ENCODE assay signal across 22 cellular contexts in genomic region chr18:48887905-48888531, GRCh38.
DNase-seq lines count a peak whose midpoint lies in the region; ATAC-seq lines count a peak whose summit lies in the region.
"Had no signal": no experiment of that assay in that cellular context is flagged by ENCODE, and none has a peak within 500 bp of the region (broad histone marks: within the 10 kb centered on the region; RNA-seq: fewer than 3 reads in every experiment).

No MANE protein-coding gene starts in this region.

- no peak for DNase-seq in stimulated activated naive CD8-positive, alpha-beta T cell treated with anti-CD3 and anti-CD28 coated beads, Interleukin-15, amount 100 ng/mL, for 72 hours
- no peak for DNase-seq in stimulated activated naive CD8-positive, alpha-beta T cell treated with anti-CD3 and anti-CD28 coated beads, Interleukin-15, Interleukin-2, amounts not matched to agents 100 U/mL and 50 U/mL, for 24 hours
- DNase-seq in dermis blood vessel endothelial cell (peak; percentile 74), mesenteric fat pad (ENCODE audit: low spot score) (peak; percentile 78), NCI-H748 treated with DMSO at 0.1 percent for 48 hours (lab: John Stamatoyannopoulos, UW) (no peak), COLO829 (ENCODE audit: low spot score) (no peak), KG1 (lab: John Stamatoyannopoulos, UW) (no peak)
- DNase-seq: activated CD8-positive, alpha-beta T cell treated with anti-CD3 and anti-CD28 coated beads for 36 hours; activated naive CD4-positive, alpha-beta T cell treated with anti-CD3 and anti-CD28 coated beads, Interleukin-2, amount 10 ng/mL, durations not matched to agents 7 days and 5 days; activated T-cell treated with anti-CD3 and anti-CD28 coated beads, Interleukin-2, amount 50 U/mL, for 1 hour; CD4-positive, CD25-positive, alpha-beta regulatory T cell; DMS79 treated with DMSO at 0.1 percent for 48 hours; GOT3; lower lobe of right lung; NCI-H1436 treated with DMSO at 0.1 percent for 48 hours; NCI-H2227 treated with DMSO at 0.1 percent for 48 hours; T-helper 2 cell; thyroid gland had no signal

- ATAC-seq in stimulated activated naive CD8-positive, alpha-beta T cell treated with anti-CD3 and anti-CD28 coated beads, Interleukin-15, amount 100 ng/mL, for 72 hours: no peak
- no peak for ATAC-seq in stimulated activated naive CD8-positive, alpha-beta T cell treated with anti-CD3 and anti-CD28 coated beads, Interleukin-15, Interleukin-2, amounts not matched to agents 100 U/mL and 50 U/mL, for 24 hours
- no peak for ATAC-seq in GM21619 (IDR thresholded peaks at IDR 0.05; ENCODE audit: unreplicated experiment)
- ATAC-seq: activated CD8-positive, alpha-beta T cell treated with anti-CD3 and anti-CD28 coated beads for 36 hours; K562; lower lobe of right lung; Panc1; stimulated activated memory B cell treated with anti-CD40 and anti-IgM and Interleukin-4, amounts not matched to agents 10 μg/mL and 1 μg/mL and 100 μg/mL, for 72 hours had no signal

- H3K27ac Mint-ChIP-seq in stimulated activated naive CD8-positive, alpha-beta T cell treated with anti-CD3 and anti-CD28 coated beads, Interleukin-15, amount 100 ng/mL, for 72 hours: peak overlapping the region; percentile 47 to 72
- H3K27ac Mint-ChIP-seq: activated CD8-positive, alpha-beta T cell treated with anti-CD3 and anti-CD28 coated beads for 36 hours; CD4-positive, CD25-positive, alpha-beta regulatory T cell; stimulated activated memory B cell treated with anti-CD40 and anti-IgM and Interleukin-4, amounts not matched to agents 10 μg/mL and 1 μg/mL and 100 μg/mL, for 72 hours had no signal

- peaks cover 12% of the 10 kb centered on the region for H3K4me1 Mint-ChIP-seq in stimulated activated naive CD8-positive, alpha-beta T cell treated with anti-CD3 and anti-CD28 coated beads, Interleukin-15, amount 100 ng/mL, for 72 hours
- H3K4me1 Mint-ChIP-seq: activated naive CD4-positive, alpha-beta T cell treated with anti-CD3 and anti-CD28 coated beads, Interleukin-2, amount 10 ng/mL, durations not matched to agents 7 days and 5 days had no signal

- H3K9me3 Mint-ChIP-seq in stimulated activated naive CD8-positive, alpha-beta T cell treated with anti-CD3 and anti-CD28 coated beads, Interleukin-15, amount 100 ng/mL, for 72 hours: no peaks in the 10 kb centered on the region
- H3K9me3 Mint-ChIP-seq: activated CD8-positive, alpha-beta T cell treated with anti-CD3 and anti-CD28 coated beads for 36 hours; activated naive CD4-positive, alpha-beta T cell treated with anti-CD3 and anti-CD28 coated beads, Interleukin-2, amount 10 ng/mL, durations not matched to agents 7 days and 5 days; CD4-positive, CD25-positive, alpha-beta regulatory T cell; stimulated activated memory B cell treated with anti-CD40 and anti-IgM and Interleukin-4, amounts not matched to agents 10 μg/mL and 1 μg/mL and 100 μg/mL, for 72 hours had no signal

- H3K4me3 Mint-ChIP-seq in stimulated activated naive CD8-positive, alpha-beta T cell treated with anti-CD3 and anti-CD28 coated beads, Interleukin-15, amount 100 ng/mL, for 72 hours: no peak overlapping the region
- H3K4me3 Mint-ChIP-seq: activated CD8-positive, alpha-beta T cell treated with anti-CD3 and anti-CD28 coated beads for 36 hours; activated naive CD4-positive, alpha-beta T cell treated with anti-CD3 and anti-CD28 coated beads, Interleukin-2, amount 10 ng/mL, durations not matched to agents 7 days and 5 days; CD4-positive, CD25-positive, alpha-beta regulatory T cell; stimulated activated memory B cell treated with anti-CD40 and anti-IgM and Interleukin-4, amounts not matched to agents 10 μg/mL and 1 μg/mL and 100 μg/mL, for 72 hours had no signal

- H3K27me3 Mint-ChIP-seq in stimulated activated naive CD8-positive, alpha-beta T cell treated with anti-CD3 and anti-CD28 coated beads, Interleukin-15, amount 100 ng/mL, for 72 hours: no peaks in the 10 kb centered on the region
- H3K27me3 Mint-ChIP-seq: activated CD8-positive, alpha-beta T cell treated with anti-CD3 and anti-CD28 coated beads for 36 hours; CD4-positive, CD25-positive, alpha-beta regulatory T cell; stimulated activated memory B cell treated with anti-CD40 and anti-IgM and Interleukin-4, amounts not matched to agents 10 μg/mL and 1 μg/mL and 100 μg/mL, for 72 hours had no signal

Comparison
In these comparisons a context has a peak if more than half of its experiments do, and no peak if none do; other contexts are left out.
1. DNase-seq: peak in dermis blood vessel endothelial cell (single experiment) and mesenteric fat pad (single experiment); none in stimulated activated naive CD8-positive, alpha-beta T cell treated with anti-CD3 and anti-CD28 coated beads, Interleukin-15, amount 100 ng/mL, for 72 hours (0 of 2), stimulated activated naive CD8-positive, alpha-beta T cell treated with anti-CD3 and anti-CD28 coated beads, Interleukin-15, Interleukin-2, amounts not matched to agents 100 U/mL and 50 U/mL, for 24 hours (single experiment), NCI-H748 treated with DMSO at 0.1 percent for 48 hours (single experiment), COLO829 (single experiment) and KG1 (single experiment).